In the genomic region with DNA sequence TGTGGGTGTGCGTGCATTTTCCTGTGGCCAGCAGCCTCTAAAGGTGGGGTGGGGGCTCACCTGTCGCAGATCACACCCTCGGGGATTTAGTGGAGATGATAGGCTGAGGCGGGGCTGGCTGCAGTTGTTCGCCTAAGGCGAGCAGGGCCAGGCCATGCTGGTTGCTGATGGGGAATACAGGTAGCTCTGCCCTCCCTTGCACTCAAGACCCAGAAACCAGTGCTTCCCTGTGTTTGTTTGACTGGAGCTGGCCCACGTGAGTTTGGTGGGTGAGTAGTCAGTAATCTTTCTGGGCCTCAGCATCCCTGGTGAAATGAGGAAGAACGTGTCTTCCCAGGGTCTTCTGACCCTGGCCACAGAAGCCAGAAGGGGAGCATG, we compare ENCODE assay signal across 1 cellular context.
TF ChIP-seq lines count a peak whose summit lies in the region.

No MANE protein-coding gene starts in this region.

TF ChIP-seq in H1, 55 proteins besides CTCF, POLR2A, EP300 and RAD21:
- no peak for TF ChIP-seq CHD1 (IDR thresholded peaks at IDR 0.05; ENCODE audit: low read depth, low read length)
- no peak for TF ChIP-seq NANOG (IDR thresholded peaks at IDR 0.05; ENCODE audit: insufficient read depth, low read depth, low read length, poor library complexity, severe bottlenecking)
- no peak for TF ChIP-seq TCF12 (IDR thresholded peaks at IDR 0.05; ENCODE audit: low read depth, low read length)
- no peak for TF ChIP-seq EGR1 (IDR thresholded peaks at IDR 0.05; ENCODE audit: borderline replicate concordance, low read depth, low read length)
- no peak for TF ChIP-seq SIRT6 (IDR thresholded peaks at IDR 0.05; ENCODE audit: low read length)
TF ChIP-seq in H1: peak in this region for 0.
